34 cellular contexts compared by ENCODE assay signal in the genomic region with DNA sequence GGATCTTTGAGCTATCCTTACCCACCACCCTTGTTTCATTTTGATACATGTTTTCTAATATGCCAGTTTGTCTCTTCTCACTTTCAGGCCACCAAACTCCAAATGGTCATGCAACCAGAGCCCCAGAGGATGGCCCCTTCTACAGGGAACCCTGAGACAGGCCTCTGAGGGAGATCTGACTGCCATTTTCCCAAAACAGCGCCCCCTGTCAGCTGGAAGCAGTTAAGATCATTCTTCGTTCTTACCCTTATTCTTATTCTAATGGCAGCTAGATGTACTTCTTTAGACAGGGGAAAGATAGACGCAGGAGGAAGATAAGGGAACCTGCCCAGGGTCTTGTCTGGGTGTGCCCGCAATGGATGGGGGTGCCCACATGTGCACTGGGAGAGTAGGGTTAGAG. TPM values are rescaled to one million over a fixed set of nuclear protein-coding genes. Genes with fewer than 3 reads are reported as not detected.
DNase-seq lines count a peak whose midpoint lies in the region; TF ChIP-seq lines count a peak whose summit lies in the region.
"Had no signal": no experiment of that assay in that cellular context is flagged by ENCODE, and none has a peak within 500 bp of the region (broad histone marks: within the 10 kb centered on the region; RNA-seq: fewer than 3 reads in every experiment).

No MANE protein-coding gene starts in this region.

- peaks cover 17% of the 10 kb centered on the region for H3K9me3 Mint-ChIP-seq in type B pancreatic cell
- H3K9me3 Mint-ChIP-seq in activated naive CD8-positive, alpha-beta T cell treated with anti-CD3 and anti-CD28 coated beads for 36 hours, result peaks cover 22% of the 10 kb centered on the region

- TF ChIP-seq POLR2A in NB4 (IDR thresholded peaks at IDR 0.05; ENCODE audit: extremely low read depth, insufficient read length) (no peak), transverse colon (IDR thresholded peaks at IDR 0.05) (no peak)

- TF ChIP-seq CTCF in NB4 (IDR thresholded peaks at IDR 0.05; ENCODE audit: low read depth, low read length) (peak; percentile 23), type B pancreatic cell (conservative IDR thresholded peaks at IDR 0.05) (peak; percentile 39), transverse colon (IDR thresholded peaks at IDR 0.05) (no peak)

- no peak overlapping the region for H3K27ac ChIP-seq in transverse colon
- H3K27ac ChIP-seq: adrenal gland, epithelial cell of prostate, heart left ventricle, ovary, tibial nerve had no signal

- H3K27me3 ChIP-seq in transverse colon, result no peaks in the 10 kb centered on the region
- H3K27me3 ChIP-seq: adrenal gland, heart left ventricle, ovary, tibial nerve had no signal

- 67 to 73% methylated on average over 3 to 4 of the region's 4 CpGs for WGBS in transverse colon (ENCODE audit: low coverage in 1 of 2), 2 donors

- in situ Hi-C loops in transverse colon (cut with MboI; ENCODE audit: low pct_ligation_motif_present in 1 of 4, low pct_unique_long_range_greater_than_20kb in 1 of 4, low sequenced_read_pairs in 3 of 4), result no loop called here

- no peak overlapping the region for H3K4me3 Mint-ChIP-seq in type B pancreatic cell
- H3K4me3 Mint-ChIP-seq in activated naive CD8-positive, alpha-beta T cell treated with anti-CD3 and anti-CD28 coated beads for 36 hours, result no peak overlapping the region
- H3K4me3 Mint-ChIP-seq: activated B cell treated with CpG ODN at 0.5 μM for 24 hours; activated T-cell treated with anti-CD3 and anti-CD28 coated beads, Interleukin-2, amount 50 U/mL, for 4 hours; CD8-positive, alpha-beta memory T cell; natural killer cell treated with Interleukin-12 subunit alpha and Interleukin-12 subunit beta and Interleukin-15 and Interleukin-18, amount 100 ng/mL, for 72 hours had no signal

- H3K4me1 Mint-ChIP-seq in type B pancreatic cell (ENCODE audit: unreplicated experiment), result no peaks in the 10 kb centered on the region
- H3K4me1 Mint-ChIP-seq in activated naive CD8-positive, alpha-beta T cell treated with anti-CD3 and anti-CD28 coated beads for 36 hours, result no peaks in the 10 kb centered on the region
- H3K4me1 Mint-ChIP-seq: activated B cell treated with CpG ODN at 0.5 μM for 24 hours; CD8-positive, alpha-beta memory T cell had no signal

- H3K9me3 ChIP-seq in transverse colon, result peaks cover 0 to 3% of the 10 kb centered on the region in 2 donors
- H3K9me3 ChIP-seq: adrenal gland had no signal

- TF ChIP-seq EP300 in transverse colon (IDR thresholded peaks at IDR 0.05; ENCODE audit: low read depth), result no peak

- no peaks in the 10 kb centered on the region for H3K36me3 Mint-ChIP-seq in type B pancreatic cell
- peaks cover 5% of the 10 kb centered on the region for H3K36me3 Mint-ChIP-seq in activated naive CD8-positive, alpha-beta T cell treated with anti-CD3 and anti-CD28 coated beads for 36 hours

- no peak overlapping the region for H3K27ac Mint-ChIP-seq in type B pancreatic cell
- H3K27ac Mint-ChIP-seq in activated naive CD8-positive, alpha-beta T cell treated with anti-CD3 and anti-CD28 coated beads for 36 hours, result no peak overlapping the region
- H3K27ac Mint-ChIP-seq: activated B cell treated with CpG ODN at 0.5 μM for 24 hours; CD8-positive, alpha-beta memory T cell; natural killer cell treated with Interleukin-12 subunit alpha and Interleukin-12 subunit beta and Interleukin-15 and Interleukin-18, amount 100 ng/mL, for 72 hours had no signal

- DNase-seq in stimulated activated CD4-positive, alpha-beta T cell treated with anti-CD3 and anti-CD28 coated beads, Interleukin-15, amount 100 ng/mL, for 24 hours, result peak; percentile 11
- no peak for DNase-seq in stimulated activated CD4-positive, alpha-beta T cell treated with anti-CD3 and anti-CD28 coated beads, Interleukin-4, amount 100 ng/mL, for 24 hours
- DNase-seq in NB4 (ENCODE audit: low read depth), result peak; percentile 31
- peak; percentile 3 for DNase-seq in dermis blood vessel endothelial cell
- DNase-seq in type B pancreatic cell (ENCODE audit: extremely low spot score, unreplicated experiment), result no peak
- DNase-seq in transverse colon, result no peak
- no peak for DNase-seq in NOMO-1 (lab: John Stamatoyannopoulos, UW; ENCODE audit: unreplicated experiment in 2 of 2)
- no peak for DNase-seq in activated naive CD8-positive, alpha-beta T cell treated with anti-CD3 and anti-CD28 coated beads for 36 hours
- DNase-seq: activated B cell treated with CpG ODN at 0.5 μM for 24 hours; activated CD4-positive, alpha-beta T cell treated with anti-CD3 and anti-CD28 coated beads, Interleukin-2, amount 50 U/mL, for 1 hour; activated naive CD4-positive, alpha-beta T cell treated with Interleukin-2 at 50 U/mL for 16 hours; activated T-cell treated with anti-CD3 and anti-CD28 coated beads, Interleukin-2, amount 50 U/mL, for 4 hours; adrenal gland; CD8-positive, alpha-beta memory T cell; DMS153; foreskin fibroblast; GF-D8; heart left ventricle; IMR-90; mucosa of descending colon; NCI-H1417 treated with DMSO at 0.1 percent for 48 hours; NCI-H345; NCI-H774; ovary; retina; small intestine; stimulated activated CD4-positive, alpha-beta T cell treated with anti-CD3 and anti-CD28 coated beads, Interleukin-2, amount 100 ng/mL, for 24 hours; T1000 had no signal

- H3K4me3 ChIP-seq in NB4 (ENCODE audit: low read depth, low read length) (no peak overlapping the region), transverse colon (no peak overlapping the region)
- H3K4me3 ChIP-seq: adrenal gland, GM12878, heart left ventricle, mucosa of descending colon, ovary, tibial nerve had no signal

- no peaks in the 10 kb centered on the region for H3K4me1 ChIP-seq in transverse colon
- H3K4me1 ChIP-seq: adrenal gland, heart left ventricle, tibial nerve had no signal

- intact Hi-C loops in transverse colon (cut with DNase I; ENCODE audit: low total_unique reads), result no loop called here

- no peaks in the 10 kb centered on the region for H3K27me3 Mint-ChIP-seq in type B pancreatic cell
- H3K27me3 Mint-ChIP-seq in activated naive CD8-positive, alpha-beta T cell treated with anti-CD3 and anti-CD28 coated beads for 36 hours, result no peaks in the 10 kb centered on the region

- no peaks in the 10 kb centered on the region for H3K36me3 ChIP-seq in transverse colon
- H3K36me3 ChIP-seq: adrenal gland, heart left ventricle, ovary, tibial nerve had no signal

RNA-seq across cellular contexts. Expression of gene C12orf56, which starts 38.4 kb away (rescaled TPM):
- total RNA-seq in dermis blood vessel endothelial cell (under 0.01 and 0.05 TPM in 2 replicates), type B pancreatic cell (ENCODE audit: low replicate concordance) (1.5 TPM in 1 of 2 replicates, not detected in the other), transverse colon (under 1 TPM in 2 of 4 donors, not detected in 2; 0.32 to 0.41 TPM)
- not detected for total RNA-seq in activated naive CD8-positive, alpha-beta T cell treated with anti-CD3 and anti-CD28 coated beads for 36 hours
- total RNA-seq: activated B cell treated with CpG ODN at 0.5 μM for 24 hours; activated T-cell treated with anti-CD3 and anti-CD28 coated beads, Interleukin-2, amount 50 U/mL, for 4 hours; adrenal gland; CD8-positive, alpha-beta memory T cell; GM12878; heart left ventricle; IMR-90; lung microvascular endothelial cell; M059J; natural killer cell treated with Interleukin-12 subunit alpha and Interleukin-12 subunit beta and Interleukin-15 and Interleukin-18, amount 100 ng/mL, for 72 hours; ovary had no signal

RNA-seq across cellular contexts. Expression of gene XPOT, which starts 52.0 kb away (rescaled TPM):
- total RNA-seq in dermis blood vessel endothelial cell (52.9 and 78.2 TPM in 2 replicates), type B pancreatic cell (ENCODE audit: low replicate concordance) (61.9 and 72.8 TPM in 2 replicates), transverse colon (10 to 100 TPM; 15.7 to 56.9 (median 27.0) TPM)
- total RNA-seq in activated naive CD8-positive, alpha-beta T cell treated with anti-CD3 and anti-CD28 coated beads for 36 hours, result 100 to 1,000 TPM; 193 to 194 TPM

Comparison
In these comparisons a context has a peak if more than half of its experiments do, and no peak if none do; other contexts are left out.
1. DNase-seq: peak in stimulated activated CD4-positive, alpha-beta T cell treated with anti-CD3 and anti-CD28 coated beads, Interleukin-15, amount 100 ng/mL, for 24 hours (single experiment), NB4 (single experiment) and dermis blood vessel endothelial cell (single experiment); none in stimulated activated CD4-positive, alpha-beta T cell treated with anti-CD3 and anti-CD28 coated beads, Interleukin-4, amount 100 ng/mL, for 24 hours (single experiment), type B pancreatic cell (single experiment), transverse colon (single experiment), NOMO-1 (0 of 2) and activated naive CD8-positive, alpha-beta T cell treated with anti-CD3 and anti-CD28 coated beads for 36 hours (single experiment).
2. CTCF ChIP-seq: peak in NB4 (single experiment) and type B pancreatic cell (single experiment); none in transverse colon (0 of 5).